ENCODE assay signal across 26 cellular contexts in genomic region chr1:154489863-154490262, GRCh38. TPM values are rescaled to one million over a fixed set of nuclear protein-coding genes. Genes with fewer than 3 reads are reported as not detected.
"Had no signal": no experiment of that assay in that cellular context is flagged by ENCODE, and none has a peak within 500 bp of the region (broad histone marks: within the 10 kb centered on the region; RNA-seq: fewer than 3 reads in every experiment).

No MANE protein-coding gene starts in this region.

- H3K36me3 ChIP-seq: breast epithelium, SJCRH30 had no signal

- H3K4me3 ChIP-seq: adrenal gland, breast epithelium, SJCRH30 had no signal

- H3K27ac ChIP-seq: adrenal gland, breast epithelium, SJCRH30, VCaP had no signal

- H3K9me3 ChIP-seq: adrenal gland, breast epithelium, SJCRH30, SK-N-SH had no signal

- DNase-seq: activated CD4-positive, CD25-positive, alpha-beta regulatory T cell; activated CD8-positive, alpha-beta memory T cell treated with anti-CD3 and anti-CD28 coated beads, Interleukin-2, amount 50 U/mL, for 48 hours; activated CD8-positive, alpha-beta T cell treated with anti-CD3 and anti-CD28 coated beads for 36 hours; activated gamma-delta T cell; activated naive CD4-positive, alpha-beta T cell treated with anti-CD3 and anti-CD28 coated beads, Interleukin-2, amount 10 ng/mL, durations not matched to agents 7 days and 5 days; activated naive CD8-positive, alpha-beta T cell treated with anti-CD3 and anti-CD28 coated beads, Interleukin-2, amount 10 ng/mL, durations not matched to agents 7 days and 5 days; activated T-cell treated with anti-CD3 and anti-CD28 coated beads, Interleukin-2, amount 50 U/mL, for 1 hour; aorta; caudate nucleus; Karpas-422; NCI-H1930; NCI-H2107; NCI-H2171 treated with DMSO at 0.1 percent for 48 hours; NCI-H226; NCI-H526; NCI-H774; SJCRH30; SK-N-SH; T-helper 1 cell had no signal

- H3K4me3 Mint-ChIP-seq: activated CD8-positive, alpha-beta T cell treated with anti-CD3 and anti-CD28 coated beads for 36 hours; activated naive CD4-positive, alpha-beta T cell treated with anti-CD3 and anti-CD28 coated beads, Interleukin-2, amount 10 ng/mL, durations not matched to agents 7 days and 5 days; activated naive CD8-positive, alpha-beta T cell treated with anti-CD3 and anti-CD28 coated beads, Interleukin-2, amount 10 ng/mL, durations not matched to agents 7 days and 5 days had no signal

- H3K27me3 ChIP-seq: adrenal gland, breast epithelium had no signal

- H3K36me3 Mint-ChIP-seq: activated naive CD4-positive, alpha-beta T cell treated with anti-CD3 and anti-CD28 coated beads, Interleukin-2, amount 10 ng/mL, durations not matched to agents 7 days and 5 days; activated naive CD8-positive, alpha-beta T cell treated with anti-CD3 and anti-CD28 coated beads, Interleukin-2, amount 10 ng/mL, durations not matched to agents 7 days and 5 days had no signal

- ATAC-seq: activated CD8-positive, alpha-beta T cell treated with anti-CD3 and anti-CD28 coated beads for 36 hours had no signal

- H3K9me3 Mint-ChIP-seq: activated CD8-positive, alpha-beta T cell treated with anti-CD3 and anti-CD28 coated beads for 36 hours; activated naive CD4-positive, alpha-beta T cell treated with anti-CD3 and anti-CD28 coated beads, Interleukin-2, amount 10 ng/mL, durations not matched to agents 7 days and 5 days; activated naive CD8-positive, alpha-beta T cell treated with anti-CD3 and anti-CD28 coated beads, Interleukin-2, amount 10 ng/mL, durations not matched to agents 7 days and 5 days had no signal

- H3K27ac Mint-ChIP-seq: activated CD8-positive, alpha-beta T cell treated with anti-CD3 and anti-CD28 coated beads for 36 hours; activated naive CD4-positive, alpha-beta T cell treated with anti-CD3 and anti-CD28 coated beads, Interleukin-2, amount 10 ng/mL, durations not matched to agents 7 days and 5 days; activated naive CD8-positive, alpha-beta T cell treated with anti-CD3 and anti-CD28 coated beads, Interleukin-2, amount 10 ng/mL, durations not matched to agents 7 days and 5 days had no signal

- H3K9ac ChIP-seq: SK-N-SH had no signal

- H3K9me2 ChIP-seq: SK-N-SH had no signal

- H3K4me1 ChIP-seq: breast epithelium had no signal

- H3K4me2 ChIP-seq: SK-N-SH had no signal

RNA-seq across cellular contexts. Expression of gene TDRD10, which starts 12.2 kb away (rescaled TPM):
- total RNA-seq: activated CD8-positive, alpha-beta T cell treated with anti-CD3 and anti-CD28 coated beads for 36 hours; activated naive CD8-positive, alpha-beta T cell treated with anti-CD3 and anti-CD28 coated beads, Interleukin-2, amount 10 ng/mL, durations not matched to agents 7 days and 5 days; NCI-H460; RPMI7951; SJCRH30; T-helper 2 cell treated with Interferon-gamma antibody and Interleukin-4, amounts not matched to agents 100 ng/mL and 5 ng/mL, for 36 hours had no signal
- polyA plus RNA-seq: SK-N-SH had no signal

RNA-seq across cellular contexts. Expression of gene SHE, which starts 12.3 kb away (rescaled TPM):
- total RNA-seq: activated CD8-positive, alpha-beta T cell treated with anti-CD3 and anti-CD28 coated beads for 36 hours; activated naive CD8-positive, alpha-beta T cell treated with anti-CD3 and anti-CD28 coated beads, Interleukin-2, amount 10 ng/mL, durations not matched to agents 7 days and 5 days; OCI-LY7; RPMI7951; T-helper 2 cell treated with Interferon-gamma antibody and Interleukin-4, amounts not matched to agents 100 ng/mL and 5 ng/mL, for 36 hours had no signal
- polyA plus RNA-seq: SK-N-SH had no signal
